In genomic region chr6:42104095-42104806, GRCh38 we compare ENCODE assay signal across 1 cellular context.
TF ChIP-seq lines count a peak whose summit lies in the region.

No MANE protein-coding gene starts in this region.

TF ChIP-seq in liver, 16 proteins besides CTCF, POLR2A, EP300 and RAD21 (continued from another document):
- no peak for TF ChIP-seq ATF3 (IDR thresholded peaks at IDR 0.05)
